Comparison of ENCODE assay signal across 22 cellular contexts in genomic region chr12:52166672-52167071, GRCh38. TPM values are rescaled to one million over a fixed set of nuclear protein-coding genes. Genes with fewer than 3 reads are reported as not detected.
"Had no signal": no experiment of that assay in that cellular context is flagged by ENCODE, and none has a peak within 500 bp of the region (broad histone marks: within the 10 kb centered on the region; RNA-seq: fewer than 3 reads in every experiment).

No MANE protein-coding gene starts in this region.

- ATAC-seq: activated CD4-positive, alpha-beta T cell treated with anti-CD3 and anti-CD28 coated beads for 36 hours; effector memory CD8-positive, alpha-beta T cell; gastrocnemius medialis; heart left ventricle; left ventricle myocardium superior; pancreas; right lobe of liver; WTC11 had no signal

- H3K4me1 ChIP-seq: right lobe of liver had no signal

- H3K9me3 Mint-ChIP-seq: activated CD4-positive, alpha-beta memory T cell treated with anti-CD3 and anti-CD28 coated beads for 36 hours; activated T-helper 1 cell treated with anti-CD3 and anti-CD28 coated beads, Interleukin-12 subunit alpha, Interleukin-12 subunit beta, Interleukin-2, Interleukin-4 antibody, amounts not matched to agents 30 ng/mL and 10 ng/mL and 1 ng/mL, durations not matched to agents 14 hours and 24 hours and 36 hours; effector memory CD8-positive, alpha-beta T cell; naive B cell; type B pancreatic cell; WTC11 had no signal

- H3K27ac ChIP-seq: cardiac muscle cell, gastrocnemius medialis, heart left ventricle, pancreas, right lobe of liver, stomach had no signal

- H3K4me3 Mint-ChIP-seq: activated CD4-positive, alpha-beta memory T cell treated with anti-CD3 and anti-CD28 coated beads for 36 hours; activated CD4-positive, alpha-beta T cell treated with anti-CD3 and anti-CD28 coated beads for 36 hours; activated naive CD8-positive, alpha-beta T cell; activated T-helper 1 cell treated with anti-CD3 and anti-CD28 coated beads, Interleukin-12 subunit alpha, Interleukin-12 subunit beta, Interleukin-2, Interleukin-4 antibody, amounts not matched to agents 30 ng/mL and 10 ng/mL and 1 ng/mL, durations not matched to agents 14 hours and 24 hours and 36 hours; effector memory CD8-positive, alpha-beta T cell; naive B cell; type B pancreatic cell; WTC11 had no signal

- H3K27me3 Mint-ChIP-seq: activated CD4-positive, alpha-beta memory T cell treated with anti-CD3 and anti-CD28 coated beads for 36 hours; activated CD4-positive, alpha-beta T cell treated with anti-CD3 and anti-CD28 coated beads for 36 hours; activated naive CD8-positive, alpha-beta T cell; type B pancreatic cell had no signal

- H3K9me3 ChIP-seq: gastrocnemius medialis, heart left ventricle, pancreas, right lobe of liver, stomach had no signal

- FAIRE-seq: pancreas, small intestine had no signal

- H3K4me3 ChIP-seq: cardiac muscle cell, gastrocnemius medialis, heart left ventricle, pancreas, right lobe of liver, stomach had no signal

- H3K27me3 ChIP-seq: gastrocnemius medialis, heart left ventricle, pancreas, right lobe of liver, stomach had no signal

- H3K4me1 Mint-ChIP-seq: naive B cell had no signal

- H3K36me3 ChIP-seq: cardiac muscle cell, gastrocnemius medialis, heart left ventricle, pancreas, right lobe of liver, stomach had no signal

- DNase-seq: activated CD4-positive, alpha-beta memory T cell treated with anti-CD3 and anti-CD28 coated beads for 36 hours; activated CD4-positive, alpha-beta T cell treated with anti-CD3 and anti-CD28 coated beads for 36 hours; activated T-cell treated with anti-CD3 and anti-CD28 coated beads for 4 hours; amniotic stem cell; effector memory CD8-positive, alpha-beta T cell; gastrocnemius medialis; kidney glomerular epithelial cell; left ventricle myocardium superior; naive B cell; right lobe of liver; small intestine; stimulated activated CD4-positive, alpha-beta T cell treated with anti-CD3 and anti-CD28 coated beads, Interleukin-4, amount 100 ng/mL, for 1 hour; stomach had no signal

- H3K27ac Mint-ChIP-seq: activated CD4-positive, alpha-beta memory T cell treated with anti-CD3 and anti-CD28 coated beads for 36 hours; activated CD4-positive, alpha-beta T cell treated with anti-CD3 and anti-CD28 coated beads for 36 hours; activated naive CD8-positive, alpha-beta T cell; activated T-helper 1 cell treated with anti-CD3 and anti-CD28 coated beads, Interleukin-12 subunit alpha, Interleukin-12 subunit beta, Interleukin-2, Interleukin-4 antibody, amounts not matched to agents 30 ng/mL and 10 ng/mL and 1 ng/mL, durations not matched to agents 14 hours and 24 hours and 36 hours; effector memory CD8-positive, alpha-beta T cell; naive B cell; type B pancreatic cell; WTC11 had no signal

- H3K36me3 Mint-ChIP-seq: activated CD4-positive, alpha-beta memory T cell treated with anti-CD3 and anti-CD28 coated beads for 36 hours; activated naive CD8-positive, alpha-beta T cell; naive B cell; type B pancreatic cell; WTC11 had no signal

RNA-seq across cellular contexts. Expression of gene KRT80, which starts 25.1 kb away (rescaled TPM):
- total RNA-seq: activated CD4-positive, alpha-beta memory T cell treated with anti-CD3 and anti-CD28 coated beads for 36 hours; activated CD4-positive, alpha-beta T cell treated with anti-CD3 and anti-CD28 coated beads for 36 hours; activated T-helper 1 cell treated with anti-CD3 and anti-CD28 coated beads, Interleukin-12 subunit alpha, Interleukin-12 subunit beta, Interleukin-2, Interleukin-4 antibody, amounts not matched to agents 30 ng/mL and 10 ng/mL and 1 ng/mL, durations not matched to agents 14 hours and 24 hours and 36 hours; cardiac muscle cell; left ventricle myocardium superior; mononuclear cell; T-helper 2 cell treated with Interferon-gamma antibody and Interleukin-4, amounts not matched to agents 100 ng/mL and 5 ng/mL, for 36 hours had no signal
- polyA plus RNA-seq: cardiac muscle cell had no signal
